ENCODE assay signal across 1 cellular context in the genomic region with DNA sequence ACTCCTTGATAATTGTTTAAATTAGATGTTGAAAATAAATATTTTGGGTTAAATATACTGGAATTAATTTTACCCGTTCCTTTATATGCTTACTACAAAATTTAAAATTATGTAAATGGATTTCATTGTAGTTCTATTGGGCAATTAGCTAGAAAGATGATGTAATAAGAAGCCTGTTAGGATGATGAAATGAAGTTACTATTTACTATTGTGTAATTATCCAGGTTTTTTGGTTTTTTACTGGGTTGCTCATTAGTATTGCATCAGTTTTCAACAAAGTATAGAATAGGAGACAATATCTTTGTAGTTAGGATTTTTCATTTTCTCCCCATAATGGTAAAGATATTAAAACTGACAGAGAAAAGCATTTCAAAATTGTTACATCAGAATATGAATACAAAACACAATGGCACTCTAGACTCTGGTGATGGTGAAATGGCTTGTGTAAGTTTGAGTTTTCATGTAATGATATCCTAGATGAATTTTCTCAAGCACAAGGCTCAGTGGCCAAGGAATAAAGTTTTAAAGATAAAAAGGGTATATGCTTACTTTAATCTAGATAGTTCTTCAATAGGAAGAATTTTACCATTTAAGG.
TF ChIP-seq lines count a peak whose summit lies in the region.

No MANE protein-coding gene starts in this region.

TF ChIP-seq in A549, 52 proteins besides CTCF, POLR2A, EP300 and RAD21 (continued from another document):
- TF ChIP-seq, protein P1, sequence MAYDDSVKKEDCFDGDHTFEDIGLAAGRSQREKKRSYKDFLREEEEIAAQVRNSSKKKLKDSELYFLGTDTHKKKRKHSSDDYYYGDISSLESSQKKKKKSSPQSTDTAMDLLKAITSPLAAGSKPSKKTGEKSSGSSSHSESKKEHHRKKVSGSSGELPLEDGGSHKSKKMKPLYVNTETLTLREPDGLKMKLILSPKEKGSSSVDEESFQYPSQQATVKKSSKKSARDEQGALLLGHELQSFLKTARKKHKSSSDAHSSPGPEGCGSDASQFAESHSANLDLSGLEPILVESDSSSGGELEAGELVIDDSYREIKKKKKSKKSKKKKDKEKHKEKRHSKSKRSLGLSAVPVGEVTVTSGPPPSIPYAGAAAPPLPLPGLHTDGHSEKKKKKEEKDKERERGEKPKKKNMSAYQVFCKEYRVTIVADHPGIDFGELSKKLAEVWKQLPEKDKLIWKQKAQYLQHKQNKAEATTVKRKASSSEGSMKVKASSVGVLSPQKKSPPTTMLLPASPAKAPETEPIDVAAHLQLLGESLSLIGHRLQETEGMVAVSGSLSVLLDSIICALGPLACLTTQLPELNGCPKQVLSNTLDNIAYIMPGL (CRISPR knock-in tag; IDR thresholded peaks at IDR 0.05; ENCODE audit: borderline replicate concordance) = no peak
- TF ChIP-seq CEBPB (IDR thresholded peaks at IDR 0.05) = peak; percentile 61 to 79; a peak in 3 of 4 replicates
- no peak for TF ChIP-seq PHF8 (IDR thresholded peaks at IDR 0.05; ENCODE audit: borderline replicate concordance, low read depth)
- TF ChIP-seq, protein P2, sequence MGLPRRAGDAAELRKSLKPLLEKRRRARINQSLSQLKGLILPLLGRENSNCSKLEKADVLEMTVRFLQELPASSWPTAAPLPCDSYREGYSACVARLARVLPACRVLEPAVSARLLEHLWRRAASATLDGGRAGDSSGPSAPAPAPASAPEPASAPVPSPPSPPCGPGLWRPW (IDR thresholded peaks at IDR 0.05) = peak; percentile 38; the same call in 1 of the 2 replicates
- TF ChIP-seq, protein P3, sequence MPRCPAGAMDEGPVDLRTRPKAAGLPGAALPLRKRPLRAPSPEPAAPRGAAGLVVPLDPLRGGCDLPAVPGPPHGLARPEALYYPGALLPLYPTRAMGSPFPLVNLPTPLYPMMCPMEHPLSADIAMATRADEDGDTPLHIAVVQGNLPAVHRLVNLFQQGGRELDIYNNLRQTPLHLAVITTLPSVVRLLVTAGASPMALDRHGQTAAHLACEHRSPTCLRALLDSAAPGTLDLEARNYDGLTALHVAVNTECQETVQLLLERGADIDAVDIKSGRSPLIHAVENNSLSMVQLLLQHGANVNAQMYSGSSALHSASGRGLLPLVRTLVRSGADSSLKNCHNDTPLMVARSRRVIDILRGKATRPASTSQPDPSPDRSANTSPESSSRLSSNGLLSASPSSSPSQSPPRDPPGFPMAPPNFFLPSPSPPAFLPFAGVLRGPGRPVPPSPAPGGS (IDR thresholded peaks at IDR 0.05) = no peak
- no peak for TF ChIP-seq RNF2 (IDR thresholded peaks at IDR 0.05; ENCODE audit: borderline replicate concordance, low read depth)
- TF ChIP-seq ZFP36 (IDR thresholded peaks at IDR 0.05; ENCODE audit: borderline replicate concordance, partially characterized antibody) = no peak
- TF ChIP-seq E2F6 (IDR thresholded peaks at IDR 0.05; ENCODE audit: borderline replicate concordance, low read depth) = no peak
- TF ChIP-seq SREBF2 (IDR thresholded peaks at IDR 0.05) = no peak
- no peak for TF ChIP-seq KDM1A (IDR thresholded peaks at IDR 0.05; ENCODE audit: low read depth)
